ENCODE assay signal across 1 cellular context in the genomic region with DNA sequence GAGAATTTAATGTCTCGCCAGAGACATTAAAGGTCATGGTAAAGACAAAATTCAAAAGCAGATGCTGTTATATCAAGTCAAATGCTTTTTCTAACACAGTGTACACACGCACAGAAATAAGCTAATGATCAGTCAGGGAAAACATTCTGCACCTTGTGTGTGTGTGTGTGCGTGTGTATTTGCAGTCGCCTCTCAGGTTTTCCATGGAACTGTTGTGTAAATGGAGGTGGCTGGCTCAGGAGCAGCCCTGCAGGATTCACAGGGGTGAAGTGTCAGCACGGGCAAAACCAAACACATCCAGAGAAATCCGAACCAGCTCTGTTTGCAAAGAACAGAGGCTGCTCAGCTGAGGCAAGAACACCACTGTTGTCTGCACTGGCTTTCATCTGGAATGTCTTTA.
TF ChIP-seq lines count a peak whose summit lies in the region.

No MANE protein-coding gene starts in this region.

TF ChIP-seq in IMR-90, 13 proteins besides CTCF, POLR2A, EP300 and RAD21:
- TF ChIP-seq SMC3 (IDR thresholded peaks at IDR 0.05; ENCODE audit: low read depth, low read length) = no peak
- TF ChIP-seq CHD1 (IDR thresholded peaks at IDR 0.05; ENCODE audit: low read depth, low read length) = no peak
- TF ChIP-seq ELK1 (IDR thresholded peaks at IDR 0.05; ENCODE audit: borderline replicate concordance, low read depth, low read length) = no peak
- no peak for TF ChIP-seq MXI1 (IDR thresholded peaks at IDR 0.05; ENCODE audit: borderline replicate concordance, low read depth, low read length)
- no peak for TF ChIP-seq CEBPB (IDR thresholded peaks at IDR 0.05; ENCODE audit: low read depth, low read length)
- TF ChIP-seq RFX5 (IDR thresholded peaks at IDR 0.05; ENCODE audit: low read depth, low read length) = no peak
- no peak for TF ChIP-seq NFE2L2 (IDR thresholded peaks at IDR 0.05; ENCODE audit: low read depth, low read length)
- TF ChIP-seq RCOR1 (IDR thresholded peaks at IDR 0.05; ENCODE audit: insufficient replicate concordance, low read length) = no peak
- TF ChIP-seq MAZ (IDR thresholded peaks at IDR 0.05; ENCODE audit: borderline replicate concordance, low read depth, low read length) = no peak
- TF ChIP-seq FOS (IDR thresholded peaks at IDR 0.05; ENCODE audit: low read depth, low read length) = no peak
- no peak for TF ChIP-seq BHLHE40 (IDR thresholded peaks at IDR 0.05; ENCODE audit: low read depth, low read length)
- TF ChIP-seq, protein P1, sequence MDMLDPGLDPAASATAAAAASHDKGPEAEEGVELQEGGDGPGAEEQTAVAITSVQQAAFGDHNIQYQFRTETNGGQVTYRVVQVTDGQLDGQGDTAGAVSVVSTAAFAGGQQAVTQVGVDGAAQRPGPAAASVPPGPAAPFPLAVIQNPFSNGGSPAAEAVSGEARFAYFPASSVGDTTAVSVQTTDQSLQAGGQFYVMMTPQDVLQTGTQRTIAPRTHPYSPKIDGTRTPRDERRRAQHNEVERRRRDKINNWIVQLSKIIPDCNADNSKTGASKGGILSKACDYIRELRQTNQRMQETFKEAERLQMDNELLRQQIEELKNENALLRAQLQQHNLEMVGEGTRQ (IDR thresholded peaks at IDR 0.05; ENCODE audit: low read depth, low read length) = no peak
- no peak for TF ChIP-seq MAFK (IDR thresholded peaks at IDR 0.05; ENCODE audit: low read depth, low read length)
TF ChIP-seq in IMR-90: peak in this region for 0.
